ENCODE assay signal across 1 cellular context in genomic region chr6:167472876-167473275, GRCh38.
A peak's percentile ranks its signal among the peaks of the same experiment; 100 is the strongest.
TF ChIP-seq lines count a peak whose summit lies in the region.

No MANE protein-coding gene starts in this region.

TF ChIP-seq in HepG2, 621 proteins besides CTCF, POLR2A, EP300 and RAD21 (continued from another document):
- TF ChIP-seq, protein P1, sequence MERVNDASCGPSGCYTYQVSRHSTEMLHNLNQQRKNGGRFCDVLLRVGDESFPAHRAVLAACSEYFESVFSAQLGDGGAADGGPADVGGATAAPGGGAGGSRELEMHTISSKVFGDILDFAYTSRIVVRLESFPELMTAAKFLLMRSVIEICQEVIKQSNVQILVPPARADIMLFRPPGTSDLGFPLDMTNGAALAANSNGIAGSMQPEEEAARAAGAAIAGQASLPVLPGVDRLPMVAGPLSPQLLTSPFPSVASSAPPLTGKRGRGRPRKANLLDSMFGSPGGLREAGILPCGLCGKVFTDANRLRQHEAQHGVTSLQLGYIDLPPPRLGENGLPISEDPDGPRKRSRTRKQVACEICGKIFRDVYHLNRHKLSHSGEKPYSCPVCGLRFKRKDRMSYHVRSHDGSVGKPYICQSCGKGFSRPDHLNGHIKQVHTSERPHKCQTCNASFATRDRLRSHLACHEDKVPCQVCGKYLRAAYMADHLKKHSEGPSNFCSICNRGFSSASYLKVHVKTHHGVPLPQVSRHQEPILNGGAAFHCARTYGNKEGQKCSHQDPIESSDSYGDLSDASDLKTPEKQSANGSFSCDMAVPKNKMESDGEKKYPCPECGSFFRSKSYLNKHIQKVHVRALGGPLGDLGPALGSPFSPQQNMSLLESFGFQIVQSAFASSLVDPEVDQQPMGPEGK (CRISPR knock-in tag; IDR thresholded peaks at IDR 0.05) = 0 out of 2 replicates have a peak, but pooled peaks have one; percentile 22
- TF ChIP-seq TBX2 (CRISPR knock-in tag; IDR thresholded peaks at IDR 0.05; ENCODE audit: borderline replicate concordance) = 0 out of 2 replicates have a peak, but pooled peaks have one; percentile 31
